Comparison of ENCODE assay signal across 25 cellular contexts in the genomic region with DNA sequence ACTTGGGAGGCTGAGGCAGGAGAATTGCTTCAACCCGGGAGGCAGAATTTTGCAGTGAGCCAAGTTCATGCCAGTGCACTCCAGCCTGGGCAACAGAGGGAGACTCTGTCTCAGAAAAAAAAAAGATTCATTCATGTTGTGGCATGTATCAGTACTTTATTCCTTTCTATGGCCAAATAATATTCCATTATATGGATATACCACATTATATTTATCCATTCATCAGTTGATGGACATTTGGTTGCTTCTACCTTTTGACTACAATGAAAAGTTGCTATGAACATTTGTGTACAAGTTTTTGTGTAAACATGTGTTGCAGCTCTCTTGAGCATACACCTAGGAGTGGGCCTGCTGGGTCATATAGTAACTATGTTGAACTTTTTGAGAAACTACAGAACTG.
"Had no signal": no experiment of that assay in that cellular context is flagged by ENCODE, and none has a peak within 500 bp of the region (broad histone marks: within the 10 kb centered on the region; RNA-seq: fewer than 3 reads in every experiment).

No MANE protein-coding gene starts in this region.

- H2AFZ ChIP-seq: hepatocyte had no signal

- H3K4me1 ChIP-seq: colonic mucosa, foreskin keratinocyte, gastrocnemius medialis had no signal

- H3K27ac ChIP-seq: colonic mucosa, coronary artery, dorsolateral prefrontal cortex, epithelial cell of prostate, esophagus muscularis mucosa, esophagus squamous epithelium, foreskin keratinocyte, gastrocnemius medialis, gastroesophageal sphincter, heart left ventricle, heart right ventricle, hepatocyte had no signal

- H3K36me3 ChIP-seq: colonic mucosa, esophagus muscularis mucosa, esophagus squamous epithelium, gastrocnemius medialis, gastroesophageal sphincter, heart left ventricle, heart right ventricle had no signal

- H3K27me3 ChIP-seq: colonic mucosa, dorsolateral prefrontal cortex, esophagus muscularis mucosa, esophagus squamous epithelium, gastrocnemius medialis, gastroesophageal sphincter, heart left ventricle, heart right ventricle, hepatocyte had no signal

- H3K4me2 ChIP-seq: hepatocyte had no signal

- H3K79me2 ChIP-seq: hepatocyte had no signal

- DNase-seq: colonic mucosa; cortex of kidney; dermis blood vessel endothelial cell; dorsolateral prefrontal cortex; effector CD4-positive, alpha-beta T cell; effector CD8-positive, alpha-beta T cell; effector memory CD4-positive, alpha-beta T cell; effector memory CD8-positive, alpha-beta T cell; endodermal cell; erythroblast; esophagus squamous epithelium; foreskin fibroblast; foreskin keratinocyte; foreskin melanocyte; glutamatergic neuron; head of caudate nucleus; heart left ventricle; heart right ventricle had no signal

- ATAC-seq: effector memory CD8-positive, alpha-beta T cell; esophagus mucosa; foreskin keratinocyte; gastrocnemius medialis; gastroesophageal sphincter; heart left ventricle; heart right ventricle had no signal

- H3K9me3 ChIP-seq: colonic mucosa, esophagus muscularis mucosa, esophagus squamous epithelium, gastrocnemius medialis, gastroesophageal sphincter, heart left ventricle, heart right ventricle had no signal

- H3K4me3 ChIP-seq: colonic mucosa, coronary artery, dorsolateral prefrontal cortex, esophagus muscularis mucosa, esophagus squamous epithelium, gastrocnemius medialis, gastroesophageal sphincter, heart left ventricle, heart right ventricle, hepatocyte had no signal
